ENCODE assay signal across 1 cellular context in the genomic region with DNA sequence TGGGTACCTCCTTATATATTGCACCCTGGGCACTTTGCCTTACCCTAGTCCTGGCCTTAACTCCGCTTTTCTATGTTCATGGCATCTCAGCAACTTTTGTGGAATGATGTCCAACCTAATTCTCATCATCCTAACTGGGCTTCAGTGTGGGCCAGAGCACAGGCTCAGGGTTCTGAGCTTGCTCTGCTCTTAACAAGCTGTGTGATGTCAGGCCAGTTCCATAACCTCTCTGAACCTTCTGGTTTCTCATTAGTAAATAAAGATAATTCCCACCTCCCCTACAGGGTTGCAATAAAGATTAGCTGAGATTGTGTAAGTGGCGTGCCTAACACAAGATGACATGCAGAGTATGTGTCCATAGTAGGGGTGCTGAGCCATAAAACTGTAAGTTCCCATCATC.
TF ChIP-seq lines count a peak whose summit lies in the region.

No MANE protein-coding gene starts in this region.

TF ChIP-seq in GM12878, 131 proteins besides CTCF, POLR2A, EP300 and RAD21:
- TF ChIP-seq SMARCA5 (IDR thresholded peaks at IDR 0.05) (peak; percentile 75; the same call in 1 of the 2 replicates), ZNF217 (IDR thresholded peaks at IDR 0.05) (peak; percentile 68)
- TF ChIP-seq, protein P1, sequence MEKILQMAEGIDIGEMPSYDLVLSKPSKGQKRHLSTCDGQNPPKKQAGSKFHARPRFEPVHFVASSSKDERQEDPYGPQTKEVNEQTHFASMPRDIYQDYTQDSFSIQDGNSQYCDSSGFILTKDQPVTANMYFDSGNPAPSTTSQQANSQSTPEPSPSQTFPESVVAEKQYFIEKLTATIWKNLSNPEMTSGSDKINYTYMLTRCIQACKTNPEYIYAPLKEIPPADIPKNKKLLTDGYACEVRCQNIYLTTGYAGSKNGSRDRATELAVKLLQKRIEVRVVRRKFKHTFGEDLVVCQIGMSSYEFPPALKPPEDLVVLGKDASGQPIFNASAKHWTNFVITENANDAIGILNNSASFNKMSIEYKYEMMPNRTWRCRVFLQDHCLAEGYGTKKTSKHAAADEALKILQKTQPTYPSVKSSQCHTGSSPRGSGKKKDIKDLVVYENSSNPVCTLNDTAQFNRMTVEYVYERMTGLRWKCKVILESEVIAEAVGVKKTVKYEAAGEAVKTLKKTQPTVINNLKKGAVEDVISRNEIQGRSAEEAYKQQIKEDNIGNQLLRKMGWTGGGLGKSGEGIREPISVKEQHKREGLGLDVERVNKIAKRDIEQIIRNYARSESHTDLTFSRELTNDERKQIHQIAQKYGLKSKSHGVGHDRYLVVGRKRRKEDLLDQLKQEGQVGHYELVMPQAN (conservative IDR thresholded peaks at IDR 0.05) = no peak
